1 cellular context compared by ENCODE assay signal in the genomic region with DNA sequence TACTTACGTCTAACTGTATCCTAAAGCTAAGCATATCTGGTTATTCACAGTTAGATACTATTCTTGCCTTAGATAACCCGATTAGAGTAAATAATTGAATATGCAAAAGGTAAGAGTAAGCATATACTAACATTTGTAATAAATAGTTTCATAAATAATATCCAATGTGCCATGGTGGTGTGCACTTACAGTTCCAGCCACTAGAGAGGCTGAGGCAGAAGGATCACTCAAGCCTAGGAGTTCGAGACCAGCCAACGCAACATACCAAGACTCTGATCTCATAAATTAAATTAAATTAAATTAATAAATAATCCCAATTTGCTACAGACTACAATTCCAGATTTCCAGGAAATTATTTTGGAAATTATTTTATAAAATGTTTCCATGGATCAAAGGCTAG.
TF ChIP-seq lines count a peak whose summit lies in the region.

No MANE protein-coding gene starts in this region.

TF ChIP-seq in WTC11, 78 proteins besides CTCF, POLR2A, EP300 and RAD21:
- no peak for TF ChIP-seq TP53 (CRISPR knock-in tag; IDR thresholded peaks at IDR 0.05)
- no peak for TF ChIP-seq NFATC4 (CRISPR knock-in tag; IDR thresholded peaks at IDR 0.05)
- TF ChIP-seq PREB (CRISPR knock-in tag; IDR thresholded peaks at IDR 0.05; ENCODE audit: borderline replicate concordance), result no peak
- no peak for TF ChIP-seq TEAD4 (CRISPR knock-in tag; IDR thresholded peaks at IDR 0.05)
- no peak for TF ChIP-seq KAT7 (CRISPR knock-in tag; IDR thresholded peaks at IDR 0.05; ENCODE audit: borderline replicate concordance)
- no peak for TF ChIP-seq GRHL2 (CRISPR knock-in tag; IDR thresholded peaks at IDR 0.05; ENCODE audit: insufficient replicate concordance, severe bottlenecking)
- no peak for TF ChIP-seq ZSCAN18 (CRISPR knock-in tag; IDR thresholded peaks at IDR 0.05)
- TF ChIP-seq GTF2I (CRISPR knock-in tag; conservative IDR thresholded peaks at IDR 0.05), result no peak
- TF ChIP-seq, protein P1, sequence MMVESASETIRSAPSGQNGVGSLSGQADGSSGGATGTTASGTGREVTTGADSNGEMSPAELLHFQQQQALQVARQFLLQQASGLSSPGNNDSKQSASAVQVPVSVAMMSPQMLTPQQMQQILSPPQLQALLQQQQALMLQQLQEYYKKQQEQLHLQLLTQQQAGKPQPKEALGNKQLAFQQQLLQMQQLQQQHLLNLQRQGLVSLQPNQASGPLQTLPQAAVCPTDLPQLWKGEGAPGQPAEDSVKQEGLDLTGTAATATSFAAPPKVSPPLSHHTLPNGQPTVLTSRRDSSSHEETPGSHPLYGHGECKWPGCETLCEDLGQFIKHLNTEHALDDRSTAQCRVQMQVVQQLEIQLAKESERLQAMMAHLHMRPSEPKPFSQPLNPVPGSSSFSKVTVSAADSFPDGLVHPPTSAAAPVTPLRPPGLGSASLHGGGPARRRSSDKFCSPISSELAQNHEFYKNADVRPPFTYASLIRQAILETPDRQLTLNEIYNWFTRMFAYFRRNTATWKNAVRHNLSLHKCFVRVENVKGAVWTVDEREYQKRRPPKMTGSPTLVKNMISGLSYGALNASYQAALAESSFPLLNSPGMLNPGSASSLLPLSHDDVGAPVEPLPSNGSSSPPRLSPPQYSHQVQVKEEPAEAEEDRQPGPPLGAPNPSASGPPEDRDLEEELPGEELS (CRISPR knock-in tag; IDR thresholded peaks at IDR 0.05), result no peak
- TF ChIP-seq ESRRA (CRISPR knock-in tag; IDR thresholded peaks at IDR 0.05; ENCODE audit: borderline replicate concordance), result no peak
- TF ChIP-seq ZNF416 (CRISPR knock-in tag; IDR thresholded peaks at IDR 0.05), result no peak
- TF ChIP-seq ARID4B (CRISPR knock-in tag; IDR thresholded peaks at IDR 0.05; ENCODE audit: borderline replicate concordance), result no peak
- TF ChIP-seq ELF4 (CRISPR knock-in tag; IDR thresholded peaks at IDR 0.05; ENCODE audit: low read depth), result no peak
- TF ChIP-seq, protein P2, sequence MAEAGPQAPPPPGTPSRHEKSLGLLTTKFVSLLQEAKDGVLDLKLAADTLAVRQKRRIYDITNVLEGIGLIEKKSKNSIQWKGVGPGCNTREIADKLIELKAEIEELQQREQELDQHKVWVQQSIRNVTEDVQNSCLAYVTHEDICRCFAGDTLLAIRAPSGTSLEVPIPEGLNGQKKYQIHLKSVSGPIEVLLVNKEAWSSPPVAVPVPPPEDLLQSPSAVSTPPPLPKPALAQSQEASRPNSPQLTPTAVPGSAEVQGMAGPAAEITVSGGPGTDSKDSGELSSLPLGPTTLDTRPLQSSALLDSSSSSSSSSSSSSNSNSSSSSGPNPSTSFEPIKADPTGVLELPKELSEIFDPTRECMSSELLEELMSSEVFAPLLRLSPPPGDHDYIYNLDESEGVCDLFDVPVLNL (CRISPR knock-in tag; IDR thresholded peaks at IDR 0.05; ENCODE audit: borderline replicate concordance, low read depth), result no peak
- TF ChIP-seq, protein P3, sequence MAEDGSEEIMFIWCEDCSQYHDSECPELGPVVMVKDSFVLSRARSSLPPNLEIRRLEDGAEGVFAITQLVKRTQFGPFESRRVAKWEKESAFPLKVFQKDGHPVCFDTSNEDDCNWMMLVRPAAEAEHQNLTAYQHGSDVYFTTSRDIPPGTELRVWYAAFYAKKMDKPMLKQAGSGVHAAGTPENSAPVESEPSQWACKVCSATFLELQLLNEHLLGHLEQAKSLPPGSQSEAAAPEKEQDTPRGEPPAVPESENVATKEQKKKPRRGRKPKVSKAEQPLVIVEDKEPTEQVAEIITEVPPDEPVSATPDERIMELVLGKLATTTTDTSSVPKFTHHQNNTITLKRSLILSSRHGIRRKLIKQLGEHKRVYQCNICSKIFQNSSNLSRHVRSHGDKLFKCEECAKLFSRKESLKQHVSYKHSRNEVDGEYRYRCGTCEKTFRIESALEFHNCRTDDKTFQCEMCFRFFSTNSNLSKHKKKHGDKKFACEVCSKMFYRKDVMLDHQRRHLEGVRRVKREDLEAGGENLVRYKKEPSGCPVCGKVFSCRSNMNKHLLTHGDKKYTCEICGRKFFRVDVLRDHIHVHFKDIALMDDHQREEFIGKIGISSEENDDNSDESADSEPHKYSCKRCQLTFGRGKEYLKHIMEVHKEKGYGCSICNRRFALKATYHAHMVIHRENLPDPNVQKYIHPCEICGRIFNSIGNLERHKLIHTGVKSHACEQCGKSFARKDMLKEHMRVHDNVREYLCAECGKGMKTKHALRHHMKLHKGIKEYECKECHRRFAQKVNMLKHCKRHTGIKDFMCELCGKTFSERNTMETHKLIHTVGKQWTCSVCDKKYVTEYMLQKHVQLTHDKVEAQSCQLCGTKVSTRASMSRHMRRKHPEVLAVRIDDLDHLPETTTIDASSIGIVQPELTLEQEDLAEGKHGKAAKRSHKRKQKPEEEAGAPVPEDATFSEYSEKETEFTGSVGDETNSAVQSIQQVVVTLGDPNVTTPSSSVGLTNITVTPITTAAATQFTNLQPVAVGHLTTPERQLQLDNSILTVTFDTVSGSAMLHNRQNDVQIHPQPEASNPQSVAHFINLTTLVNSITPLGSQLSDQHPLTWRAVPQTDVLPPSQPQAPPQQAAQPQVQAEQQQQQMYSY (CRISPR knock-in tag; IDR thresholded peaks at IDR 0.05), result no peak
- TF ChIP-seq SMAD3 (CRISPR knock-in tag; IDR thresholded peaks at IDR 0.05; ENCODE audit: borderline replicate concordance), result no peak
- TF ChIP-seq ZNF532 (CRISPR knock-in tag; IDR thresholded peaks at IDR 0.05; ENCODE audit: borderline replicate concordance), result no peak
